In genomic region chr20:57264151-57264792, GRCh38 we compare ENCODE assay signal across 10 cellular contexts. TPM values are rescaled to one million over a fixed set of nuclear protein-coding genes. Genes with fewer than 3 reads are reported as not detected.
DNase-seq lines count a peak whose midpoint lies in the region; ATAC-seq and TF ChIP-seq lines count a peak whose summit lies in the region.
"Had no signal": no experiment of that assay in that cellular context is flagged by ENCODE, and none has a peak within 500 bp of the region (broad histone marks: within the 10 kb centered on the region; RNA-seq: fewer than 3 reads in every experiment).

No MANE protein-coding gene starts in this region.

- H2BK120ac ChIP-seq in H9 (ENCODE audit: low read depth, low read length, poor library complexity, severe bottlenecking), result no peak overlapping the region

- peaks cover 17% of the 10 kb centered on the region for H3K23me2 ChIP-seq in H9 (ENCODE audit: insufficient read length, low read depth, low read length, poor library complexity, severe bottlenecking)

- H4K91ac ChIP-seq in H9 (ENCODE audit: insufficient read length, low read depth, low read length), result no peak overlapping the region

- no peak overlapping the region for H2BK5ac ChIP-seq in H9 (ENCODE audit: insufficient read length, low read length)

- H3K4ac ChIP-seq in H9 (ENCODE audit: low read depth, low read length), result no peak overlapping the region

- H3K36me3 Mint-ChIP-seq in H9 (ENCODE audit: insufficient read depth in 1 of 3, low read depth in 3 of 3), result no peaks in the 10 kb centered on the region; a peak in 1 of 7 replicates
- H3K36me3 Mint-ChIP-seq: activated naive CD4-positive, alpha-beta T cell treated with anti-CD3 and anti-CD28 coated beads, Interleukin-2, amount 50 U/mL, for 24 hours had no signal

- no peak overlapping the region for H2AK5ac ChIP-seq in H9 (ENCODE audit: insufficient read length, low read length)

- no peak overlapping the region for H3K18ac ChIP-seq in H9 (ENCODE audit: insufficient read length, low read depth, low read length)

- peak overlapping the region; percentile 81 to 90 for H3K4me3 Mint-ChIP-seq in H9
- H3K4me3 Mint-ChIP-seq: activated naive CD4-positive, alpha-beta T cell treated with anti-CD3 and anti-CD28 coated beads, Interleukin-2, amount 50 U/mL, for 24 hours had no signal

- peaks cover 49% of the 10 kb centered on the region for H3K27me3 ChIP-seq in H9 (ENCODE audit: insufficient read depth, low read length)
- H3K27me3 ChIP-seq in cardiac muscle cell, result peaks cover 16% of the 10 kb centered on the region
- H3K27me3 ChIP-seq in brain microvascular endothelial cell (replicated peaks), result peaks cover 96% of the 10 kb centered on the region

- H3K27me3 Mint-ChIP-seq in H9 (ENCODE audit: low read depth), result peaks cover 57% of the 10 kb centered on the region

- in situ Hi-C loops in brain microvascular endothelial cell (cut with HindIII; ENCODE audit: low pct_ligation_motif_present, low sequenced_read_pairs), result no loop called here

- H3K4me3 ChIP-seq in cardiac muscle cell (peak overlapping the region; percentile 55), skin epidermis (peak overlapping the region in 6 of 7 experiments; percentile 35 to 58 (median 46)), brain microvascular endothelial cell (ENCODE audit: low read depth, low read length) (no peak overlapping the region)

- H4K8ac ChIP-seq in H9 (replicated peaks; ENCODE audit: insufficient read length, low read depth, low read length), result no peak overlapping the region

- no peak overlapping the region for H3K9ac ChIP-seq in H9 (ENCODE audit: extremely low read depth, insufficient read length, low read length)
- H3K9ac ChIP-seq: KMS-11 had no signal

- H3K4me1 Mint-ChIP-seq in H9, result peaks cover 67 to 75% of the 10 kb centered on the region in 2 experiments

- H3K4me2 ChIP-seq in H9 (ENCODE audit: insufficient read depth, insufficient read length, low read length), result peak overlapping the region; percentile 56
- H3K4me2 ChIP-seq: KMS-11 had no signal

- TF ChIP-seq CTCF in H9 (conservative IDR thresholded peaks at IDR 0.05), result no peak
- no peak for TF ChIP-seq CTCF in cardiac muscle cell (IDR thresholded peaks at IDR 0.05; ENCODE audit: low read depth, low read length)
- no peak for TF ChIP-seq CTCF in brain microvascular endothelial cell (IDR thresholded peaks at IDR 0.05; ENCODE audit: low read depth, low read length, missing control alignments)

- H3K79me2 ChIP-seq in H9 (ENCODE audit: insufficient read depth, low read length), result no peaks in the 10 kb centered on the region

- no peaks in the 10 kb centered on the region for H3K36me3 ChIP-seq in cardiac muscle cell
- H3K36me3 ChIP-seq in brain microvascular endothelial cell (replicated peaks), result no peaks in the 10 kb centered on the region

- H2BK20ac ChIP-seq in H9 (ENCODE audit: low read depth, low read length, poor library complexity, severe bottlenecking), result no peak overlapping the region

- no peaks in the 10 kb centered on the region for H3K9me3 ChIP-seq in H9 (ENCODE audit: control insufficient read depth, low read depth, low read length)
- no peaks in the 10 kb centered on the region for H3K9me3 ChIP-seq in cardiac muscle cell (ENCODE audit: low read depth)

- H4K5ac ChIP-seq in H9 (ENCODE audit: insufficient read length, low read depth, low read length), result no peak overlapping the region

- ATAC-seq in HG02759 (IDR thresholded peaks at IDR 0.05; ENCODE audit: unreplicated experiment), result no peak

- H3K4me1 ChIP-seq in H9 (ENCODE audit: insufficient read depth, low read length), result peaks cover 18% of the 10 kb centered on the region
- H3K4me1 ChIP-seq in cardiac muscle cell (ENCODE audit: low read depth), result peaks cover 45% of the 10 kb centered on the region

- H4K20me1 ChIP-seq in H9 (ENCODE audit: control insufficient read depth, insufficient read depth, insufficient read length), result no peaks in the 10 kb centered on the region

- no peak overlapping the region for H2AFZ ChIP-seq in H9 (ENCODE audit: low read length)

- H3K9me3 Mint-ChIP-seq in H9, result no peaks in the 10 kb centered on the region; a peak in 1 of 5 replicates
- H3K9me3 Mint-ChIP-seq: activated naive CD4-positive, alpha-beta T cell treated with anti-CD3 and anti-CD28 coated beads, Interleukin-2, amount 50 U/mL, for 24 hours had no signal

- no peak overlapping the region for H3K27ac Mint-ChIP-seq in H9
- H3K27ac Mint-ChIP-seq: activated naive CD4-positive, alpha-beta T cell treated with anti-CD3 and anti-CD28 coated beads, Interleukin-2, amount 50 U/mL, for 24 hours had no signal

- H3K27ac ChIP-seq in H9 (ENCODE audit: insufficient read length, low read depth, low read length) (no peak overlapping the region), cardiac muscle cell (peak overlapping the region; percentile 88), skin epidermis (peak overlapping the region in 6 of 21 experiments; percentile 30 to 63 (median 48)), brain microvascular endothelial cell (no peak overlapping the region)
- H3K27ac ChIP-seq: KMS-11 had no signal

- no peak overlapping the region; the same call in 1 of the 2 replicates for H3K14ac ChIP-seq in H9 (ENCODE audit: insufficient read depth, low read length)

- no peak overlapping the region for H3K56ac ChIP-seq in H9 (ENCODE audit: insufficient read length, low read depth, low read length)

- DNase-seq in H9, result no peak
- DNase-seq in NCI-H146 treated with DMSO at 0.1 percent for 48 hours (lab: John Stamatoyannopoulos, UW; ENCODE audit: unreplicated experiment), result peak; percentile 4
- peak in 1 of 2 donors; percentile 60 for DNase-seq in cardiac muscle cell (ENCODE audit: low read depth in 1 of 2, low spot score in 1 of 2)
- no peak for DNase-seq in NCI-H774 (lab: John Stamatoyannopoulos, UW)
- DNase-seq in brain microvascular endothelial cell, result no peak
- DNase-seq: NCI-H524 treated with DMSO at 0.1 percent for 48 hours had no signal

- H3K23ac ChIP-seq in H9 (ENCODE audit: insufficient read length, low read depth, low read length), result no peak overlapping the region

- H3K79me1 ChIP-seq in H9 (ENCODE audit: insufficient read depth, low read depth, low read length, poor library complexity, severe bottlenecking), result no peaks in the 10 kb centered on the region

- no peak overlapping the region for H2BK15ac ChIP-seq in H9 (ENCODE audit: low read depth, low read length)

- no peak overlapping the region for H3T11ph ChIP-seq in H9 (ENCODE audit: low read length)

- WGBS in H9 (ENCODE audit: extremely low coverage, insufficient read length, low lambda C conversion rate), result no CpG with 5 or more reads among the region's 48 CpGs

- no peak overlapping the region for H2BK12ac ChIP-seq in H9 (ENCODE audit: insufficient read length, low read depth, low read length)

RNA-seq across cellular contexts. Expression of gene BMP7, which starts 2.2 kb away (rescaled TPM):
- total RNA-seq in H9 (2021) (17.7 and 19.6 TPM in 2 replicates), cardiac muscle cell (213 and 276 TPM in 2 replicates)
- polyA plus RNA-seq in cardiac muscle cell, result 130 and 178 TPM in 2 replicates

Comparison
In these comparisons a context has a peak if more than half of its experiments do, and no peak if none do; other contexts are left out.
1. RNA of gene BMP7, which starts 2.2 kb away (total RNA-seq): 213 to 276 TPM in cardiac muscle cell; 17.7 to 19.6 TPM in H9; every median in the first group is over 10 times any median in the second.